ENCODE assay signal across 18 cellular contexts in genomic region chr12:16335838-16336237, GRCh38. TPM values are rescaled to one million over a fixed set of nuclear protein-coding genes. Genes with fewer than 3 reads are reported as not detected.
DNase-seq lines count a peak whose midpoint lies in the region; ATAC-seq and TF ChIP-seq lines count a peak whose summit lies in the region.
"Had no signal": no experiment of that assay in that cellular context is flagged by ENCODE, and none has a peak within 500 bp of the region (broad histone marks: within the 10 kb centered on the region; RNA-seq: fewer than 3 reads in every experiment).

No MANE protein-coding gene starts in this region.

- H3K9me3 ChIP-seq in HEK293 (ENCODE audit: control insufficient read depth, insufficient read depth, low read depth, low read length) (no peaks in the 10 kb centered on the region), transverse colon (no peaks in the 10 kb centered on the region)
- H3K9me3 ChIP-seq: BLaER1, HAP-1 had no signal

- ATAC-seq in left colon = peak; percentile 85

- POLR2A ChIA-PET in HEK293 (lab: Yijun Ruan, JAX) = no interaction called here

- WGBS in transverse colon (ENCODE audit: low coverage in 1 of 2), 2 donors = 37 to 44% methylated on average over 4 of the region's 4 CpGs

- H3K4me3 ChIP-seq in HEK293 (ENCODE audit: low read depth, low read length) (no peak overlapping the region), transverse colon (no peak overlapping the region)
- H3K4me3 ChIP-seq: BLaER1, HAP-1 had no signal

- TF ChIP-seq CTCF in HEK293 (tag by site-specific recombination; IDR thresholded peaks at IDR 0.05) = no peak
- TF ChIP-seq CTCF in transverse colon (IDR thresholded peaks at IDR 0.05) = no peak

- in situ Hi-C loops in transverse colon (cut with MboI; ENCODE audit: low pct_ligation_motif_present in 1 of 4, low pct_unique_long_range_greater_than_20kb in 1 of 4, low sequenced_read_pairs in 3 of 4) (no loop called here), G401 (cut with HindIII; ENCODE audit: low sequenced_read_pairs) (no loop called here)

- intact Hi-C loops in left colon (cut with DNase I, micrococcal nuclease) = no loop called here
- intact Hi-C loops in transverse colon (cut with DNase I; ENCODE audit: low total_unique reads) = no loop called here

- DNase-seq in NCI-H146 (lab: John Stamatoyannopoulos, UW) (peak; percentile 7), NCI-H146 treated with DMSO at 0.1 percent for 48 hours (lab: John Stamatoyannopoulos, UW; ENCODE audit: unreplicated experiment) (no peak), left colon (no peak), transverse colon (no peak), G401 (ENCODE audit: low spot score) (no peak)
- DNase-seq in effector CD8-positive, alpha-beta T cell (lab: John Stamatoyannopoulos, UW) = no peak
- DNase-seq: 8988T; CD4-positive, alpha-beta memory T cell; DMS153; DMS79; GF-D8 had no signal

- CTCF ChIA-PET in HEK293 (lab: Yijun Ruan, JAX) = no interaction called here

- no peak for TF ChIP-seq POLR2A in transverse colon (IDR thresholded peaks at IDR 0.05)

- H3K36me3 ChIP-seq in HEK293 (ENCODE audit: control insufficient read depth in 2 of 2, insufficient read depth in 1 of 2, low read length in 2 of 2) (no peaks in the 10 kb centered on the region), transverse colon (no peaks in the 10 kb centered on the region)
- H3K36me3 ChIP-seq: BLaER1, HAP-1 had no signal

- H3K4me1 ChIP-seq in HEK293 (ENCODE audit: control insufficient read depth, insufficient read depth, low read length) (no peaks in the 10 kb centered on the region), transverse colon (peaks cover 0 to 9% (median 4%) of the 10 kb centered on the region in 4 donors)
- H3K4me1 ChIP-seq: BLaER1, HAP-1 had no signal

- TF ChIP-seq EP300 in transverse colon (IDR thresholded peaks at IDR 0.05; ENCODE audit: low read depth) = no peak

- H3K27ac ChIP-seq in HEK293 (ENCODE audit: extremely low read depth, low read depth, low read length) (no peak overlapping the region), transverse colon (peak overlapping the region in 3 of 4 donors; percentile 26 to 57 (median 40))
- H3K27ac ChIP-seq: BLaER1 had no signal

- H3K27me3 ChIP-seq in transverse colon = no peaks in the 10 kb centered on the region
- H3K27me3 ChIP-seq: BLaER1 had no signal

TF ChIP-seq in HEK293, 187 proteins besides CTCF, POLR2A, EP300 and RAD21:
- TF ChIP-seq ZNF791 (tag by site-specific recombination; IDR thresholded peaks at IDR 0.05) (no peak), ATF2 (tag by site-specific recombination; IDR thresholded peaks at IDR 0.05; ENCODE audit: low read depth) (peak; percentile 15; the same call in 1 of the 2 replicates)

RNA-seq across cellular contexts. Expression of gene MGST1, which starts 11.6 kb away (rescaled TPM):
- total RNA-seq in left colon (100 to 1,000 TPM; 333 to 354 TPM), transverse colon (1,000 to 10,000 TPM in 1 of 4 donors, 100 to 1,000 TPM in 2, 10 to 100 TPM in 1; 58.7 to 1,102 (median 246) TPM)
- not detected in 2 replicates for total RNA-seq in G401 (2014; rRNA removed; shearing (Covaris generic))

RNA-seq across cellular contexts. Expression of gene SLC15A5, which starts 58.4 kb away (rescaled TPM):
- total RNA-seq in left colon = not detected
- not detected for total RNA-seq in transverse colon
- total RNA-seq in G401 (2014; rRNA removed; shearing (Covaris generic)) = not detected in 2 replicates
- total RNA-seq: A673; CD4-positive, alpha-beta memory T cell; Daoy; H1; HT-29 had no signal

Comparison
In these comparisons a context has a peak if more than half of its experiments do, and no peak if none do; other contexts are left out.
1. RNA of gene MGST1, which starts 11.6 kb away (total RNA-seq): 333 to 354 TPM in left colon and 58.7 to 1,102 TPM in transverse colon; not detected in G401; every median in the first group is over 10 times any median in the second.